Comparison of ENCODE assay signal across 8 cellular contexts in the genomic region with DNA sequence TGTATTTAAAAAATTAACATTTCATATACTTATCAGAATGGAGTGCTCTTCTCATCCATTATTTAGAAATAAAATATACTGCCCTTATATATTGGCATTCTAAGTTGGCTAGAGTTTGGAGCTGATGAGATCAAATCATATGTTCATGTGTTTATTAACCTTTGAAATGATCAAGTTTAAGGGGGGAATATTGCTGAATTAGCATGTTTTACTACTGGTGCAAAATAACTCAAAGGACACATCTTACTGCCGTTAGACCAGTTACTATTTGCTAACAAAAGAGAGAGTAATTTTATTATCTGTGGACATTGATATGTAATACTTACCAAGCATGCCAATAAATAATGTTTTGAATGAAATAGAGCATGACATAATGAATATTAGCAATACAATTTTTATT.
"Had no signal": no experiment of that assay in that cellular context is flagged by ENCODE, and none has a peak within 500 bp of the region (broad histone marks: within the 10 kb centered on the region; RNA-seq: fewer than 3 reads in every experiment).

No MANE protein-coding gene starts in this region.

- H3K4me3 ChIP-seq: GM12878 had no signal

- FAIRE-seq: G401.6, GM12878, GM12891, GM12892, GM18507, GM19239 had no signal

- DNase-seq: GDM1, GF-D8 had no signal

- ATAC-seq: GM12878 had no signal
